16 cellular contexts compared by ENCODE assay signal in the genomic region with DNA sequence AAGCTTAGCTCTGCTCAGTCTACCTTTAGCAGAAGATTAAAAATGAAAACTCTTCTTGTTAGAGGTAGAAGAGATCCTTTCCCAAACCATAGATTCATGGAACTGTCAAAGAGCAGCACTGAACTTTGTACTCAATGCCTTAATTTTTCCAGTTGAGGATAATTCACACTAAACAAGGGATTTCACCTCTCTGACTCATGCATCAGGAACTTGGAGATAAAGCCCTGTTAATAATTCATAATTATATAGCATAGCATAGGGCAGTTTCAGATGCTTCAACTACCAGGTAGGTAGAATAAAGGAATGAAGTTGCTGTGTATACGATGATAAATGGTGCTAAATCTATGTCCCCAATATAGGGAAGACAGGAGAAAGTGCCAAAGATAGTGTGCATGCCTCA.
DNase-seq lines count a peak whose midpoint lies in the region; FAIRE-seq and TF ChIP-seq lines count a peak whose summit lies in the region.
"Had no signal": no experiment of that assay in that cellular context is flagged by ENCODE, and none has a peak within 500 bp of the region (broad histone marks: within the 10 kb centered on the region; RNA-seq: fewer than 3 reads in every experiment).

No MANE protein-coding gene starts in this region.

- peaks cover 4 to 5% of the 10 kb centered on the region in 2 donors for H3K4me1 ChIP-seq in small intestine (ENCODE audit: control insufficient read depth in 2 of 2, insufficient read depth in 1 of 2, low read depth in 1 of 2, low read length in 1 of 2)
- peaks cover 10 to 13% of the 10 kb centered on the region in 2 donors for H3K4me1 ChIP-seq in thyroid gland
- H3K4me1 ChIP-seq: HAP-1 had no signal

- DNase-seq in Caki2 (ENCODE audit: low read depth) (peak; percentile 2), RCC 7860 (ENCODE audit: low spot score) (peak; percentile 57), kidney tubule cell (ENCODE audit: low spot score) (peak; percentile 29), small intestine (peak; percentile 85), brain microvascular endothelial cell (no peak), OCI-M2 (lab: John Stamatoyannopoulos, UW; ENCODE audit: unreplicated experiment) (no peak), thyroid gland (no peak)
- DNase-seq: CD4-positive, alpha-beta T cell; DMS 273 treated with DMSO at 0.1 percent for 48 hours; GM23248 had no signal

- intact Hi-C loops in thyroid gland (cut with DNase I): no loop called here

- in situ Hi-C loops in Caki2 (cut with HindIII; ENCODE audit: low pct_unique_long_range_greater_than_20kb, low sequenced_read_pairs): no loop called here
- in situ Hi-C loops in brain microvascular endothelial cell (cut with HindIII; ENCODE audit: low pct_ligation_motif_present, low sequenced_read_pairs): no loop called here

- TF ChIP-seq POLR2A in thyroid gland (IDR thresholded peaks at IDR 0.05): no peak

- H3K27ac ChIP-seq in small intestine (ENCODE audit: low read depth in 1 of 2, low read length in 1 of 2): peak overlapping the region in 1 of 2 donors; percentile 9
- H3K27ac ChIP-seq in brain microvascular endothelial cell: no peak overlapping the region
- no peak overlapping the region for H3K27ac ChIP-seq in thyroid gland
- H3K27ac ChIP-seq: C4-2B, GM23248 had no signal

- H3K4me3 ChIP-seq in small intestine (ENCODE audit: low read depth in 1 of 2, low read length in 2 of 2) (no peak overlapping the region), brain microvascular endothelial cell (ENCODE audit: low read depth, low read length) (no peak overlapping the region), thyroid gland (replicated peaks in 1 of 3) (no peak overlapping the region)
- H3K4me3 ChIP-seq: GM23248, HAP-1 had no signal

- H3K27me3 ChIP-seq in small intestine (ENCODE audit: control insufficient read depth in 2 of 2, insufficient read depth in 2 of 2, low read length in 2 of 2) (no peaks in the 10 kb centered on the region), brain microvascular endothelial cell (replicated peaks) (no peaks in the 10 kb centered on the region), thyroid gland (no peaks in the 10 kb centered on the region)

- TF ChIP-seq CTCF in brain microvascular endothelial cell (IDR thresholded peaks at IDR 0.05; ENCODE audit: low read depth, low read length, missing control alignments) (no peak), thyroid gland (IDR thresholded peaks at IDR 0.05) (no peak)

- H3K36me3 ChIP-seq in small intestine (ENCODE audit: control insufficient read depth in 2 of 2, insufficient read depth in 2 of 2, low read length in 2 of 2) (no peaks in the 10 kb centered on the region), brain microvascular endothelial cell (replicated peaks) (no peaks in the 10 kb centered on the region), thyroid gland (no peaks in the 10 kb centered on the region)
- H3K36me3 ChIP-seq: HAP-1 had no signal

- FAIRE-seq in RCC 7860 (lab: Jason Lieb, UNC) (peak; percentile 86), small intestine (lab: Jason Lieb, UNC) (peak; percentile 73)
- FAIRE-seq: G401.6, GM12891, GM19239, HepG2 had no signal

- WGBS in small intestine, 3 donors: 0 to 29% (median 25%) methylated on average over 1 of the region's 1 CpG
- WGBS in thyroid gland, 2 donors: 93 to 100% methylated on average over 1 of the region's 1 CpG

- H3K9me3 ChIP-seq in small intestine (ENCODE audit: control insufficient read depth, low read depth) (no peaks in the 10 kb centered on the region), thyroid gland (no peaks in the 10 kb centered on the region)
- H3K9me3 ChIP-seq: HAP-1 had no signal

Comparison
In these comparisons a context has a peak if more than half of its experiments do, and no peak if none do; other contexts are left out.
1. DNase-seq: peak in Caki2 (single experiment), RCC 7860 (single experiment), kidney tubule cell (single experiment) and small intestine (single experiment); none in brain microvascular endothelial cell (single experiment), OCI-M2 (single experiment) and thyroid gland (0 of 2).